1 cellular context compared by ENCODE assay signal in genomic region chr16:29644338-29644857, GRCh38.
TF ChIP-seq lines count a peak whose summit lies in the region.

No MANE protein-coding gene starts in this region.

TF ChIP-seq in K562, 482 proteins besides CTCF, POLR2A, EP300 and RAD21 (continued from another document):
- TF ChIP-seq SFPQ (IDR thresholded peaks at IDR 0.05; ENCODE audit: low read depth, low read length) = no peak
- no peak for TF ChIP-seq NR2C1 (IDR thresholded peaks at IDR 0.05)
- TF ChIP-seq NR2C1 (tag; IDR thresholded peaks at IDR 0.05) = no peak
- no peak for TF ChIP-seq ZNF133 (CRISPR knock-in tag; IDR thresholded peaks at IDR 0.05)
- TF ChIP-seq ZNF583 (CRISPR knock-in tag; IDR thresholded peaks at IDR 0.05) = no peak
- no peak for TF ChIP-seq WHSC1 (IDR thresholded peaks at IDR 0.05; ENCODE audit: low read length)
- TF ChIP-seq ZNF609 (CRISPR knock-in tag; IDR thresholded peaks at IDR 0.05; ENCODE audit: borderline replicate concordance) = no peak
- TF ChIP-seq RBM14 (IDR thresholded peaks at IDR 0.05; ENCODE audit: borderline replicate concordance, insufficient read depth, low read depth, low read length) = no peak
- TF ChIP-seq ZKSCAN3 (CRISPR knock-in tag; IDR thresholded peaks at IDR 0.05) = no peak
- TF ChIP-seq ZNF740 (CRISPR knock-in tag; IDR thresholded peaks at IDR 0.05) = no peak
- TF ChIP-seq ZNF740 (tag; IDR thresholded peaks at IDR 0.05) = no peak
- no peak for TF ChIP-seq DNMT1 (IDR thresholded peaks at IDR 0.05)
